9 cellular contexts compared by ENCODE assay signal in the genomic region with DNA sequence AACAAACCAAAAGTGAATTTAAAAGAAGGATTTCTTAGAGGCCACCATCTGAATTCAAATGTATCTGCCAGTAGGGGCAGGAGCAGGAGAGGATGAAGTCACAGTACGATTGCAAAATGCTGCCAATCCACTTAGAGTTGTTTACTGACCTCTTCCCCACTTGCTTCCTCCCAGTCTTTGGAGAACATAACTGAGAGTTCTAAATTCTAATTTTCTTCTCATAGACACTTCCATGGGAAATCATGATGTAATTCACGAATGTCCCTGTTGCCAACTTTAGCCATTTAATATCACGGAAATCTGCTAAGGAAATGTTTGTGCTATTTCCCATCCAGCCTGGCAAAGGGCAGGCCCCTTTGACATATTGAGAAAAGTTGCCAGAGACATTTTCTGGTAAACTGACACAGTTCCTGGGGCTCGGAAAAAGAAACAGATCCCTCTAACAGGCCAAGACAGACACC. TPM values are rescaled to one million over a fixed set of nuclear protein-coding genes. Genes with fewer than 3 reads are reported as not detected.
DNase-seq lines count a peak whose midpoint lies in the region; ATAC-seq and TF ChIP-seq lines count a peak whose summit lies in the region.
"Had no signal": no experiment of that assay in that cellular context is flagged by ENCODE, and none has a peak within 500 bp of the region (broad histone marks: within the 10 kb centered on the region; RNA-seq: fewer than 3 reads in every experiment).

No MANE protein-coding gene starts in this region.

- 42% methylated on average over 4 of the region's 4 CpGs for WGBS in esophagus muscularis mucosa

- H3K79me2 ChIP-seq in OCI-LY7 (ENCODE audit: insufficient read depth, low read depth, low read length): no peaks in the 10 kb centered on the region

- H2AFZ ChIP-seq in OCI-LY7 (ENCODE audit: low read length): no peak overlapping the region

- CTCF ChIA-PET in OCI-LY7 (lab: Charles Lee; ENCODE audit: unreplicated experiment): no interaction called here

- H3K9me3 ChIP-seq in esophagus muscularis mucosa: no peaks in the 10 kb centered on the region
- no peaks in the 10 kb centered on the region for H3K9me3 ChIP-seq in OCI-LY7 (ENCODE audit: low read length)

- H3K27me3 ChIP-seq in esophagus muscularis mucosa: no peaks in the 10 kb centered on the region

- no TSS peak for BruUV-seq in OCI-LY7 (replicated peaks; lab: Mats Ljungman, UMichigan)

- TF ChIP-seq CTCF in esophagus muscularis mucosa (IDR thresholded peaks at IDR 0.05) (peak in 2 of 3 experiments; percentile 12 to 16), OCI-LY7 (conservative IDR thresholded peaks at IDR 0.05; ENCODE audit: low read length) (no peak)

- DNase-seq in Ammon's horn (ENCODE audit: low spot score) (peak; percentile 64), NCI-H510A (lab: John Stamatoyannopoulos, UW) (peak; percentile 20), esophagus muscularis mucosa (ENCODE audit: extremely low spot score) (no peak), non-pigmented ciliary epithelial cell (ENCODE audit: low read depth) (peak; percentile 10), OCI-LY7 (ENCODE audit: low spot score) (no peak)
- DNase-seq in stimulated activated CD4-positive, alpha-beta T cell treated with anti-CD3 and anti-CD28 coated beads, Interleukin-4, amount 100 ng/mL, for 1 hour: no peak
- DNase-seq: activated naive CD8-positive, alpha-beta T cell treated with anti-CD3 and anti-CD28 coated beads for 36 hours had no signal

- peak overlapping the region; percentile 60 to 74 (median 62) for H3K27ac ChIP-seq in esophagus muscularis mucosa (replicated peaks in 1 of 4)
- no peak overlapping the region for H3K27ac ChIP-seq in OCI-LY7 (ENCODE audit: low read depth, low read length, poor library complexity, severe bottlenecking)

- TF ChIP-seq POLR2A in esophagus muscularis mucosa (IDR thresholded peaks at IDR 0.05; ENCODE audit: low read depth): no peak

- intact Hi-C loops in esophagus muscularis mucosa (cut with DNase I) (no loop called here), OCI-LY7 (cut with micrococcal nuclease; ENCODE audit: unreplicated experiment) (no loop called here)

- H3K4me2 ChIP-seq in OCI-LY7 (ENCODE audit: low read length): no peak overlapping the region

- no peaks in the 10 kb centered on the region for H4K20me1 ChIP-seq in OCI-LY7 (ENCODE audit: insufficient read depth, low read length)

- no peaks in the 10 kb centered on the region for H3K9me2 ChIP-seq in OCI-LY7 (ENCODE audit: insufficient read depth, low read length)

- H3K36me3 ChIP-seq in esophagus muscularis mucosa (no peaks in the 10 kb centered on the region), OCI-LY7 (ENCODE audit: insufficient read depth, low read length) (no peaks in the 10 kb centered on the region)

- H3K4me1 ChIP-seq in esophagus muscularis mucosa (peaks cover 7 to 18% (median 12%) of the 10 kb centered on the region in 4 donors), OCI-LY7 (ENCODE audit: insufficient read depth, low read length, poor library complexity, severe bottlenecking) (peaks cover 9% of the 10 kb centered on the region)

- POLR2A ChIA-PET in OCI-LY7 (lab: Charles Lee): no interaction called here

- peak; percentile 37 for TF ChIP-seq EP300 in esophagus muscularis mucosa (IDR thresholded peaks at IDR 0.05)

- ATAC-seq in GM21717 (IDR thresholded peaks at IDR 0.05; ENCODE audit: unreplicated experiment) (no peak), GM18909 (IDR thresholded peaks at IDR 0.05; ENCODE audit: poor library complexity, unreplicated experiment) (no peak)

- H3K4me3 ChIP-seq in esophagus muscularis mucosa (no peak overlapping the region), OCI-LY7 (ENCODE audit: low read depth, low read length, poor library complexity, severe bottlenecking) (no peak overlapping the region)

RNA-seq across cellular contexts. Expression of a gene that starts 33.6 kb away (rescaled TPM):
- total RNA-seq in esophagus muscularis mucosa: 1 to 10 TPM; 1.7 to 7.0 (median 2.1) TPM
- total RNA-seq in OCI-LY7 (2014; rRNA removed; shearing (Covaris generic)): 12.7 and 22.8 TPM in 2 replicates
- total RNA-seq in OCI-LY7 (2022): 16.8 and 17.8 TPM in 2 replicates

Comparison
In these comparisons a context has a peak if more than half of its experiments do, and no peak if none do; other contexts are left out.
1. DNase-seq: peak in Ammon's horn (single experiment), NCI-H510A (single experiment) and non-pigmented ciliary epithelial cell (single experiment); none in esophagus muscularis mucosa (single experiment), stimulated activated CD4-positive, alpha-beta T cell treated with anti-CD3 and anti-CD28 coated beads, Interleukin-4, amount 100 ng/mL, for 1 hour (single experiment) and OCI-LY7 (single experiment).